In the genomic region with DNA sequence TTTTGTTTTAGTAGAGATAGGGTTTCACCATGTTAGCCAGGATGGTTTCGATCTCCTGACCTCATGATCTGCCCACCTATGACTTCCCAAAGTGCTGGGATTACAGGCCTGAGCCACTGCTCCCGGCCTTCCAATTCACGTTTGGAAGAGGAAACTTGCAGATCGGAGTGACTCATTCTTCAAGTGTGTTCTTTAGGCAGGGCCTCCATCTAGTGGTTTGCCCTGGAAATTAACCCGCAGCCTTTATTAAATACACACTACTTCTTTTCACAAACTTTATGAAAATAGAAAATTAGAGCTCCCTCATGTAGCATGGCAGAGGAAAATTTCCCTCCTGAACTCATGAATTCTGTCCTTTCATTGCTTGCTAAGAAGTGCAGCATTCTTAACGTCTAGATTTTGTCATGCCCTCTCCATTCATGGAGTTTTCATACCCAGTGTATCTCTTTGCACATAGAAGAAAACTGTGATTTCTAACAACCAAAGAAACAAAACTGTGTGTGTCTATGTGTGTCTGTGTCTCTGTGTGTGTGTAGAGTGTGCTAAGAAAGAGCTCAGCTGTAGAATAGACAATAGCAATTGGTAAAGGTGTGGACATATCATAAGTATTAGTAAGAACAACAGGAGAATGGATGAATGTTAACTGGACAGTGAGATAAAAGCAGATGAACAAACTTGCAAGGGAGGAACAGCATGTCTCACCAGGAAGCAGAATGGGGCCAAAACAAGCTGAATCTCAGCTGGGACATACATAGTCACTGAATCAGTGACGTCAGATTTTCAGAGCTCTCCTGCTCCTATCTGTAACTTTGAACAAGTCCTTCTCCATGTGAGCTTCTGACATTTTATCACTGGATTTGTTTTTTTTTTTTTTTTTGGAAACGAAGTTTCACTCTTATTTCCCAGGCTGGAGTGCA, we compare ENCODE assay signal across 9 cellular contexts.
DNase-seq lines count a peak whose midpoint lies in the region; ATAC-seq, FAIRE-seq and TF ChIP-seq lines count a peak whose summit lies in the region.
"Had no signal": no experiment of that assay in that cellular context is flagged by ENCODE, and none has a peak within 500 bp of the region (broad histone marks: within the 10 kb centered on the region; RNA-seq: fewer than 3 reads in every experiment).

No MANE protein-coding gene starts in this region.

- in situ Hi-C loops in gastrocnemius medialis (cut with MboI; ENCODE audit: low sequenced_read_pairs in 4 of 4), result loop anchor here in 3 of 4 donors (25.0 kb wide), 2 partner anchors 422 to 872 kb away; no protein-coding TSS in a partner anchor

- intact Hi-C loops in left ventricle myocardium superior (cut with micrococcal nuclease) (loop anchor here (5.0 kb wide), 1 partner anchor 407 kb away; no protein-coding TSS in a partner anchor), gastrocnemius medialis (cut with DNase I; ENCODE audit: low total_unique reads) (loop anchor here (1.0 to 2.0 kb wide), 2 partner anchors 405 to 862 kb away; no protein-coding TSS in a partner anchor)

- TF ChIP-seq POLR2A in GM12891 (IDR thresholded peaks at IDR 0.05; ENCODE audit: low read depth, low read length) (no peak), gastrocnemius medialis (IDR thresholded peaks at IDR 0.05) (no peak)

- POLR2A ChIA-PET in AG04450 (lab: Yijun Ruan, JAX), result interaction anchor here (0.7 kb wide), 1 partner anchor 608 kb away, joined by 3 read pairs; no protein-coding TSS in a partner anchor

- CTCF ChIA-PET in AG04450 (lab: Charles Lee), result interaction anchor here (0.5 to 3.9 kb wide), 94 partner anchors 9 to 875 kb away, joined by 3 to 82 read pairs (median 4); a partner anchor contains a TSS

- no peak for FAIRE-seq in GM12891 (lab: Jason Lieb, UNC)

- H3K27me3 ChIP-seq in AG04450 (ENCODE audit: control insufficient read depth, insufficient read depth, low read length) (no peaks in the 10 kb centered on the region), gastrocnemius medialis (no peaks in the 10 kb centered on the region)

- H3K4me1 ChIP-seq in gastrocnemius medialis, result no peaks in the 10 kb centered on the region
- H3K4me1 ChIP-seq: parathyroid adenoma had no signal

- peaks cover 2% of the 10 kb centered on the region; the same call in 1 of the 2 replicates for H3K9me3 ChIP-seq in AG04450 (ENCODE audit: control insufficient read depth, insufficient read depth, low read length)
- H3K9me3 ChIP-seq in gastrocnemius medialis, result no peaks in the 10 kb centered on the region

- H3K4me3 ChIP-seq in AG04450 (ENCODE audit: low read depth, low read length) (no peak overlapping the region), gastrocnemius medialis (no peak overlapping the region)

- peak; percentile 48 for DNase-seq in AG04450 (ENCODE audit: low read depth, low spot score)
- DNase-seq in GM12891 (ENCODE audit: insufficient read length, low spot score), result peak; percentile 14
- DNase-seq in NCI-H2227 treated with DMSO at 0.1 percent for 48 hours (lab: John Stamatoyannopoulos, UW), result peak; percentile 60
- DNase-seq in amniotic stem cell (lab: John Stamatoyannopoulos, UW), result peak; percentile 56
- DNase-seq in left ventricle myocardium superior, result no peak
- peak; percentile 12 to 23 for DNase-seq in gastrocnemius medialis
- no peak for DNase-seq in central memory CD4-positive, alpha-beta T cell

- TF ChIP-seq CTCF in AG04450 (IDR thresholded peaks at IDR 0.05; ENCODE audit: low read depth, low read length) (peak; percentile 89), gastrocnemius medialis (IDR thresholded peaks at IDR 0.05 in 4 of 5, conservative IDR thresholded peaks at IDR 0.05 in 1 of 5) (peak; percentile 67 to 77 (median 76))

- H3K27ac ChIP-seq in AG04450 (ENCODE audit: low read depth, low read length) (no peak overlapping the region), gastrocnemius medialis (no peak overlapping the region)
- H3K27ac ChIP-seq: parathyroid adenoma had no signal

- ATAC-seq in HG03095 (IDR thresholded peaks at IDR 0.05; ENCODE audit: unreplicated experiment) (peak; percentile 71), left ventricle myocardium superior (peak; percentile 86), gastrocnemius medialis (peak; percentile 86 to 94)

- H3K36me3 ChIP-seq in gastrocnemius medialis, result no peaks in the 10 kb centered on the region

TF ChIP-seq in GM12891, 5 proteins besides CTCF, POLR2A, EP300 and RAD21:
- TF ChIP-seq TAF1 (IDR thresholded peaks at IDR 0.05; ENCODE audit: low read depth, low read length), result no peak
- TF ChIP-seq POU2F2 (IDR thresholded peaks at IDR 0.05; ENCODE audit: low read depth, low read length), result no peak
- no peak for TF ChIP-seq POLR2AphosphoS5 (IDR thresholded peaks at IDR 0.05; ENCODE audit: low read depth, low read length)
- no peak for TF ChIP-seq PAX5 (IDR thresholded peaks at IDR 0.05; ENCODE audit: insufficient read depth, low read length, severe bottlenecking)
- no peak for TF ChIP-seq SPI1 (IDR thresholded peaks at IDR 0.05; ENCODE audit: low read depth, low read length)

Comparison
In these comparisons a context has a peak if more than half of its experiments do, and no peak if none do; other contexts are left out.
1. DNase-seq: peak in AG04450 (single experiment), GM12891 (single experiment), NCI-H2227 treated with DMSO at 0.1 percent for 48 hours (single experiment), amniotic stem cell (single experiment) and gastrocnemius medialis (2 of 2); none in left ventricle myocardium superior (single experiment) and central memory CD4-positive, alpha-beta T cell (single experiment).
2. Peak in every context shown above with its lines, with median percentiles within 50 percentile points of each other: ATAC-seq.